Comparison of ENCODE assay signal across 25 cellular contexts in genomic region chr2:165773684-165774083, GRCh38.
"Had no signal": no experiment of that assay in that cellular context is flagged by ENCODE, and none has a peak within 500 bp of the region (broad histone marks: within the 10 kb centered on the region; RNA-seq: fewer than 3 reads in every experiment).

No MANE protein-coding gene starts in this region.

- H3K36me3 ChIP-seq: left lung, lower lobe of right lung, ovary, right atrium auricular region, right lobe of liver, suprapubic skin, thoracic aorta, uterus had no signal

- ATAC-seq: left colon; left lung; lower lobe of right lung; naive thymus-derived CD8-positive, alpha-beta T cell; right lobe of liver; stimulated activated effector memory CD8-positive, alpha-beta T cell treated with anti-CD3 and anti-CD28 coated beads, Interleukin-12 subunit alpha, Interleukin-12 subunit beta, amount 100 ng/mL, for 72 hours had no signal

- DNase-seq: hippocampal formation; kidney; left colon; left lung; lower lobe of right lung; mammary epithelial cell; mesenchymal stem cell; naive thymus-derived CD8-positive, alpha-beta T cell; ovary; right lobe of liver; stimulated activated CD4-positive, alpha-beta T cell treated with anti-CD3 and anti-CD28 coated beads, Interleukin-12 subunit alpha, Interleukin-12 subunit beta, amount 100 ng/mL, for 4 hours; stimulated activated CD4-positive, alpha-beta T cell treated with anti-CD3 and anti-CD28 coated beads, Interleukin-15, amount 100 ng/mL, for 24 hours; stimulated activated CD4-positive, alpha-beta T cell treated with anti-CD3 and anti-CD28 coated beads, Interleukin-2, amount 100 ng/mL, for 24 hours; stimulated activated CD4-positive, alpha-beta T cell treated with anti-CD3 and anti-CD28 coated beads, Interleukin-4, amount 100 ng/mL, for 1 hour; stimulated activated naive CD4-positive, alpha-beta T cell; uterus had no signal

- H3K4me3 ChIP-seq: left lung, lower lobe of right lung, ovary, right atrium auricular region, right lobe of liver, suprapubic skin, thoracic aorta, tibial nerve, uterus had no signal

- H3K9me3 Mint-ChIP-seq: stimulated activated effector memory CD8-positive, alpha-beta T cell treated with anti-CD3 and anti-CD28 coated beads, Interleukin-12 subunit alpha, Interleukin-12 subunit beta, amount 100 ng/mL, for 72 hours; stimulated activated naive CD8-positive, alpha-beta T cell treated with anti-CD3 and anti-CD28 coated beads, Interleukin-15, Interleukin-2, amounts not matched to agents 100 ng/mL and 50 ng/mL, for 24 hours had no signal

- H3K27me3 Mint-ChIP-seq: progenitor cell of endocrine pancreas; stimulated activated naive CD8-positive, alpha-beta T cell treated with anti-CD3 and anti-CD28 coated beads, Interleukin-15, Interleukin-2, amounts not matched to agents 100 ng/mL and 50 ng/mL, for 24 hours; type B pancreatic cell had no signal

- H3K27ac ChIP-seq: left lung, lower lobe of right lung, ovary, right atrium auricular region, right lobe of liver, suprapubic skin, thoracic aorta, tibial nerve, uterus had no signal

- FAIRE-seq: islet of Langerhans, kidney had no signal

- H3K27me3 ChIP-seq: left lung, ovary, right atrium auricular region, right lobe of liver, suprapubic skin, tibial nerve, uterus had no signal

- H3K27ac Mint-ChIP-seq: naive thymus-derived CD8-positive, alpha-beta T cell; progenitor cell of endocrine pancreas; stimulated activated effector memory CD8-positive, alpha-beta T cell treated with anti-CD3 and anti-CD28 coated beads, Interleukin-12 subunit alpha, Interleukin-12 subunit beta, amount 100 ng/mL, for 72 hours; stimulated activated naive CD8-positive, alpha-beta T cell treated with anti-CD3 and anti-CD28 coated beads, Interleukin-15, Interleukin-2, amounts not matched to agents 100 ng/mL and 50 ng/mL, for 24 hours; type B pancreatic cell had no signal

- H3K4me3 Mint-ChIP-seq: naive thymus-derived CD8-positive, alpha-beta T cell; stimulated activated effector memory CD8-positive, alpha-beta T cell treated with anti-CD3 and anti-CD28 coated beads, Interleukin-12 subunit alpha, Interleukin-12 subunit beta, amount 100 ng/mL, for 72 hours; stimulated activated naive CD8-positive, alpha-beta T cell treated with anti-CD3 and anti-CD28 coated beads, Interleukin-15, Interleukin-2, amounts not matched to agents 100 ng/mL and 50 ng/mL, for 24 hours; type B pancreatic cell had no signal

- H3K9me3 ChIP-seq: left lung, lower lobe of right lung, ovary, right lobe of liver, suprapubic skin, thoracic aorta, uterus had no signal

- H3K4me1 ChIP-seq: left lung, lower lobe of right lung, right atrium auricular region, suprapubic skin, tibial nerve, uterus had no signal
